ENCODE assay signal across 8 cellular contexts in genomic region chr11:534197-534591, GRCh38. TPM values are rescaled to one million over a fixed set of nuclear protein-coding genes. Genes with fewer than 3 reads are reported as not detected.
DNase-seq lines count a peak whose midpoint lies in the region; ATAC-seq and FAIRE-seq lines count a peak whose summit lies in the region.

No MANE protein-coding gene starts in this region.

- no peaks in the 10 kb centered on the region for H3K9me3 ChIP-seq in iPS-20b (ENCODE audit: insufficient read depth, low read depth, low read length)

- DNase-seq in HTR-8/SVneo (ENCODE audit: insufficient read length, low spot score) (no peak), HPDE6-E6E7 (ENCODE audit: extremely low spot score) (no peak)
- no peak for DNase-seq in activated naive CD8-positive, alpha-beta T cell treated with anti-CD3 and anti-CD28 coated beads, Interleukin-2, amount 10 ng/mL, durations not matched to agents 7 days and 5 days
- no peak for DNase-seq in stimulated activated naive CD8-positive, alpha-beta T cell treated with anti-CD3 and anti-CD28 coated beads, Interleukin-15, amount 100 ng/mL, for 72 hours
- no peak for DNase-seq in activated naive CD4-positive, alpha-beta T cell treated with anti-CD3 and anti-CD28 coated beads, Interleukin-2, amount 50 U/mL, for 16 hours
- DNase-seq in stimulated activated CD4-positive, alpha-beta T cell treated with anti-CD3 and anti-CD28 coated beads, Interleukin-12 subunit alpha, Interleukin-12 subunit beta, amount 100 ng/mL, for 4 hours = no peak

- peaks cover 30% of the 10 kb centered on the region for H3K27me3 ChIP-seq in iPS-20b (ENCODE audit: insufficient read depth, low read length)

- peak overlapping the region; percentile 78 for H3K4me3 Mint-ChIP-seq in activated naive CD8-positive, alpha-beta T cell treated with anti-CD3 and anti-CD28 coated beads, Interleukin-2, amount 10 ng/mL, durations not matched to agents 7 days and 5 days
- H3K4me3 Mint-ChIP-seq in stimulated activated naive CD8-positive, alpha-beta T cell treated with anti-CD3 and anti-CD28 coated beads, Interleukin-15, amount 100 ng/mL, for 72 hours = peak overlapping the region; percentile 66 to 76

- peaks cover 2% of the 10 kb centered on the region for H3K36me3 Mint-ChIP-seq in activated naive CD8-positive, alpha-beta T cell treated with anti-CD3 and anti-CD28 coated beads, Interleukin-2, amount 10 ng/mL, durations not matched to agents 7 days and 5 days

- no peaks in the 10 kb centered on the region for H3K27me3 Mint-ChIP-seq in activated naive CD8-positive, alpha-beta T cell treated with anti-CD3 and anti-CD28 coated beads, Interleukin-2, amount 10 ng/mL, durations not matched to agents 7 days and 5 days
- H3K27me3 Mint-ChIP-seq in stimulated activated naive CD8-positive, alpha-beta T cell treated with anti-CD3 and anti-CD28 coated beads, Interleukin-15, amount 100 ng/mL, for 72 hours = no peaks in the 10 kb centered on the region

- peaks cover 5% of the 10 kb centered on the region; the same call in 1 of the 2 replicates for H3K4me1 ChIP-seq in iPS-20b (ENCODE audit: insufficient read depth, low read length)

- peaks cover 7% of the 10 kb centered on the region for H3K4me1 Mint-ChIP-seq in activated naive CD8-positive, alpha-beta T cell treated with anti-CD3 and anti-CD28 coated beads, Interleukin-2, amount 10 ng/mL, durations not matched to agents 7 days and 5 days
- H3K4me1 Mint-ChIP-seq in stimulated activated naive CD8-positive, alpha-beta T cell treated with anti-CD3 and anti-CD28 coated beads, Interleukin-15, amount 100 ng/mL, for 72 hours = peaks cover 31% of the 10 kb centered on the region

- H3K4me3 ChIP-seq in iPS-20b (ENCODE audit: low read length) = peak overlapping the region; percentile 71

- no peaks in the 10 kb centered on the region for H3K9me3 Mint-ChIP-seq in activated naive CD8-positive, alpha-beta T cell treated with anti-CD3 and anti-CD28 coated beads, Interleukin-2, amount 10 ng/mL, durations not matched to agents 7 days and 5 days
- no peaks in the 10 kb centered on the region for H3K9me3 Mint-ChIP-seq in stimulated activated naive CD8-positive, alpha-beta T cell treated with anti-CD3 and anti-CD28 coated beads, Interleukin-15, amount 100 ng/mL, for 72 hours

- peaks cover 18% of the 10 kb centered on the region; the same call in 1 of the 2 replicates for H3K36me3 ChIP-seq in iPS-20b (ENCODE audit: insufficient read depth, low read depth, low read length)

- peak; percentile 40 for FAIRE-seq in HTR-8/SVneo (lab: Jason Lieb, UNC)

- no peak overlapping the region for H3K27ac Mint-ChIP-seq in activated naive CD8-positive, alpha-beta T cell treated with anti-CD3 and anti-CD28 coated beads, Interleukin-2, amount 10 ng/mL, durations not matched to agents 7 days and 5 days
- no peak overlapping the region for H3K27ac Mint-ChIP-seq in stimulated activated naive CD8-positive, alpha-beta T cell treated with anti-CD3 and anti-CD28 coated beads, Interleukin-15, amount 100 ng/mL, for 72 hours

- H3K9ac ChIP-seq in iPS-20b (ENCODE audit: low read depth, low read length) = no peak overlapping the region

- ATAC-seq in activated naive CD8-positive, alpha-beta T cell treated with anti-CD3 and anti-CD28 coated beads, Interleukin-2, amount 10 ng/mL, durations not matched to agents 7 days and 5 days (ENCODE audit: low read depth) = no peak
- ATAC-seq in stimulated activated naive CD8-positive, alpha-beta T cell treated with anti-CD3 and anti-CD28 coated beads, Interleukin-15, amount 100 ng/mL, for 72 hours = no peak
- ATAC-seq in HG02623 (IDR thresholded peaks at IDR 0.05; ENCODE audit: unreplicated experiment) = no peak

- POLR2A ChIA-PET in activated naive CD8-positive, alpha-beta T cell treated with anti-CD3 and anti-CD28 coated beads, Interleukin-2, amount 10 ng/mL, durations not matched to agents 7 days and 5 days (lab: Charles Lee) = interaction anchor here (0.5 to 2.5 kb wide), 5 partner anchors 15 to 191 kb away, joined by 3 to 10 read pairs (median 4); partner anchors contain the start of gene RNH1

- no peak overlapping the region for H3K27ac ChIP-seq in iPS-20b (ENCODE audit: low read length)

RNA-seq across cellular contexts. Expression of gene HRAS, which starts 1.2 kb away (rescaled TPM):
- total RNA-seq in activated naive CD8-positive, alpha-beta T cell treated with anti-CD3 and anti-CD28 coated beads, Interleukin-2, amount 10 ng/mL, durations not matched to agents 7 days and 5 days = 10 to 100 TPM; 47.6 to 49.9 TPM

RNA-seq across cellular contexts. Expression of gene LRRC56, which starts 3.1 kb away (rescaled TPM):
- total RNA-seq in activated naive CD8-positive, alpha-beta T cell treated with anti-CD3 and anti-CD28 coated beads, Interleukin-2, amount 10 ng/mL, durations not matched to agents 7 days and 5 days = 1 to 10 TPM; 4.3 to 4.7 TPM

RNA-seq across cellular contexts. Expression of gene LMNTD2, which starts 26.3 kb away (rescaled TPM):
- total RNA-seq in activated naive CD8-positive, alpha-beta T cell treated with anti-CD3 and anti-CD28 coated beads, Interleukin-2, amount 10 ng/mL, durations not matched to agents 7 days and 5 days = 1 to 10 TPM; 2.5 to 2.7 TPM

RNA-seq across cellular contexts. Expression of gene RASSF7, which starts 26.6 kb away (rescaled TPM):
- total RNA-seq in activated naive CD8-positive, alpha-beta T cell treated with anti-CD3 and anti-CD28 coated beads, Interleukin-2, amount 10 ng/mL, durations not matched to agents 7 days and 5 days = 10 to 100 TPM; 36.5 to 41.0 TPM

RNA-seq across cellular contexts. Expression of gene RNH1, which starts 27.2 kb away (rescaled TPM):
- 10 to 100 TPM; 88.9 to 93.2 TPM for total RNA-seq in activated naive CD8-positive, alpha-beta T cell treated with anti-CD3 and anti-CD28 coated beads, Interleukin-2, amount 10 ng/mL, durations not matched to agents 7 days and 5 days
